ENCODE assay signal across 9 cellular contexts in genomic region chr5:66864240-66864884, GRCh38.
DNase-seq lines count a peak whose midpoint lies in the region; ATAC-seq, FAIRE-seq and TF ChIP-seq lines count a peak whose summit lies in the region.
"Had no signal": no experiment of that assay in that cellular context is flagged by ENCODE, and none has a peak within 500 bp of the region (broad histone marks: within the 10 kb centered on the region; RNA-seq: fewer than 3 reads in every experiment).

No MANE protein-coding gene starts in this region.

- H3K36me3 ChIP-seq in kidney (ENCODE audit: control insufficient read depth in 1 of 2, insufficient read depth in 2 of 2, low read length in 2 of 2) = no peaks in the 10 kb centered on the region
- H3K36me3 ChIP-seq in neuronal stem cell (replicated peaks in 1 of 2; ENCODE audit: control insufficient read depth in 2 of 2, insufficient read depth in 2 of 2, low read length in 2 of 2) = no peaks in the 10 kb centered on the region

- H3K4me3 ChIP-seq in kidney (ENCODE audit: low read length in 2 of 2) = no peak overlapping the region
- H3K4me3 ChIP-seq in neuronal stem cell (ENCODE audit: low read length in 2 of 2) = no peak overlapping the region

- peaks cover 19% of the 10 kb centered on the region for H3K27me3 Mint-ChIP-seq in activated CD8-positive, alpha-beta T cell treated with anti-CD3 and anti-CD28 coated beads, Interleukin-2, amount 10 ng/mL, durations not matched to agents 7 days and 5 days (ENCODE audit: low read depth)

- H3K27me3 ChIP-seq in neuronal stem cell (ENCODE audit: control insufficient read depth in 3 of 3, insufficient read depth in 3 of 3, low read depth in 1 of 3, low read length in 3 of 3) = no peaks in the 10 kb centered on the region

- H3K27ac Mint-ChIP-seq in activated CD8-positive, alpha-beta T cell treated with anti-CD3 and anti-CD28 coated beads, Interleukin-2, amount 10 ng/mL, durations not matched to agents 7 days and 5 days = no peak overlapping the region

- no peak overlapping the region for H2BK12ac ChIP-seq in neuronal stem cell (ENCODE audit: low read length)

- no peak overlapping the region for H2AFZ ChIP-seq in neuronal stem cell (ENCODE audit: low read length)

- WGBS in neuronal stem cell (ENCODE audit: extremely low coverage in 2 of 2, insufficient read length in 2 of 2, insufficient replicate concordance in 1 of 2), 2 donors = no CpG with 5 or more reads among the region's 10 CpGs

- H2BK120ac ChIP-seq in neuronal stem cell (ENCODE audit: low read depth, low read length) = no peak overlapping the region

- no peak overlapping the region for H3K4me2 ChIP-seq in neuronal stem cell (ENCODE audit: insufficient read depth, low read length, poor library complexity, severe bottlenecking)

- H4K91ac ChIP-seq in neuronal stem cell (ENCODE audit: low read depth, low read length, poor library complexity) = no peak overlapping the region

- TF ChIP-seq CTCF in kidney (IDR thresholded peaks at IDR 0.05; ENCODE audit: borderline replicate concordance, extremely low read depth, insufficient read depth) = peak; percentile 35

- H4K8ac ChIP-seq in neuronal stem cell (ENCODE audit: low read depth, low read length) = no peak overlapping the region

- H3K9ac ChIP-seq in kidney (ENCODE audit: low read length in 2 of 2) (no peak overlapping the region), neuronal stem cell (ENCODE audit: low read depth, low read length, poor library complexity) (no peak overlapping the region)

- H3K36me3 Mint-ChIP-seq in activated CD8-positive, alpha-beta T cell treated with anti-CD3 and anti-CD28 coated beads, Interleukin-2, amount 10 ng/mL, durations not matched to agents 7 days and 5 days (ENCODE audit: low read depth) = no peaks in the 10 kb centered on the region
- H3K36me3 Mint-ChIP-seq: T-cell had no signal

- no peaks in the 10 kb centered on the region for H3K9me3 Mint-ChIP-seq in activated CD8-positive, alpha-beta T cell treated with anti-CD3 and anti-CD28 coated beads, Interleukin-2, amount 10 ng/mL, durations not matched to agents 7 days and 5 days (ENCODE audit: insufficient read depth)
- H3K9me3 Mint-ChIP-seq: T-cell had no signal

- no peak for FAIRE-seq in kidney (lab: Jason Lieb, UNC)

- H3K23ac ChIP-seq in neuronal stem cell (ENCODE audit: low read depth, low read length, poor library complexity) = no peak overlapping the region

- no peak overlapping the region for H3K4me3 Mint-ChIP-seq in activated CD8-positive, alpha-beta T cell treated with anti-CD3 and anti-CD28 coated beads, Interleukin-2, amount 10 ng/mL, durations not matched to agents 7 days and 5 days
- H3K4me3 Mint-ChIP-seq: T-cell had no signal

- POLR2A ChIA-PET in activated CD8-positive, alpha-beta T cell treated with anti-CD3 and anti-CD28 coated beads, Interleukin-2, amount 10 ng/mL, durations not matched to agents 7 days and 5 days (lab: Charles Lee) = no interaction called here

- intact Hi-C loops in kidney (cut with DNase I) = no loop called here

- no peaks in the 10 kb centered on the region for H3K79me1 ChIP-seq in neuronal stem cell (ENCODE audit: low read depth, low read length)

- no peaks in the 10 kb centered on the region for H3K9me3 ChIP-seq in kidney (ENCODE audit: control insufficient read depth in 1 of 2, low read length in 2 of 2)
- H3K9me3 ChIP-seq in neuronal stem cell (replicated peaks in 1 of 2; ENCODE audit: control insufficient read depth in 2 of 2, insufficient read depth in 1 of 2, low read depth in 1 of 2, low read length in 2 of 2) = no peaks in the 10 kb centered on the region

- H3K4me1 Mint-ChIP-seq in activated CD8-positive, alpha-beta T cell treated with anti-CD3 and anti-CD28 coated beads, Interleukin-2, amount 10 ng/mL, durations not matched to agents 7 days and 5 days (ENCODE audit: low read depth) = no peaks in the 10 kb centered on the region
- H3K4me1 Mint-ChIP-seq: T-cell had no signal

- H3K27ac ChIP-seq in kidney (ENCODE audit: low read depth in 2 of 2, low read length in 2 of 2) (no peak overlapping the region), neuronal stem cell (replicated peaks; ENCODE audit: low read length) (no peak overlapping the region)

- DNase-seq in EH (ENCODE audit: low read depth) (peak; percentile 13), HT-29 (ENCODE audit: low spot score) (peak; percentile 38), kidney (no peak), neuronal stem cell (ENCODE audit: low spot score) (no peak), D341Med (ENCODE audit: low spot score) (no peak)
- DNase-seq in activated CD8-positive, alpha-beta T cell treated with anti-CD3 and anti-CD28 coated beads, Interleukin-2, amount 10 ng/mL, durations not matched to agents 7 days and 5 days = peak; percentile 50
- DNase-seq in effector CD8-positive, alpha-beta T cell (lab: John Stamatoyannopoulos, UW) = no peak

- CTCF ChIA-PET in activated CD8-positive, alpha-beta T cell treated with anti-CD3 and anti-CD28 coated beads, Interleukin-2, amount 10 ng/mL, durations not matched to agents 7 days and 5 days (lab: Charles Lee) = interaction anchor here (1.0 to 8.5 kb wide), 12 partner anchors 8 to 181 kb away, joined by 3 to 71 read pairs (median 4); no protein-coding TSS in a partner anchor

- no peak overlapping the region for H2BK5ac ChIP-seq in neuronal stem cell (ENCODE audit: low read length)

- H2BK15ac ChIP-seq in neuronal stem cell (ENCODE audit: low read length) = no peak overlapping the region

- H3K4me1 ChIP-seq in kidney (ENCODE audit: control insufficient read depth in 1 of 2, insufficient read depth in 1 of 2, low read depth in 1 of 2, low read length in 2 of 2) = peaks cover 2 to 5% of the 10 kb centered on the region in 2 donors
- peaks cover 6 to 10% of the 10 kb centered on the region in 2 donors for H3K4me1 ChIP-seq in neuronal stem cell (ENCODE audit: control insufficient read depth in 2 of 2, insufficient read depth in 1 of 2, low read depth in 1 of 2, low read length in 2 of 2)

- peak; percentile 70 for ATAC-seq in activated CD8-positive, alpha-beta T cell treated with anti-CD3 and anti-CD28 coated beads, Interleukin-2, amount 10 ng/mL, durations not matched to agents 7 days and 5 days
- no peak for ATAC-seq in HG02870 (IDR thresholded peaks at IDR 0.05; ENCODE audit: unreplicated experiment)

- H2AK5ac ChIP-seq in neuronal stem cell (ENCODE audit: low read depth, low read length) = no peak overlapping the region

- H3K18ac ChIP-seq in neuronal stem cell (ENCODE audit: low read length) = no peak overlapping the region

- no peak overlapping the region for H3K14ac ChIP-seq in neuronal stem cell (ENCODE audit: low read length)

- H3K4ac ChIP-seq in neuronal stem cell (ENCODE audit: low read length) = no peak overlapping the region

Comparison
In these comparisons a context has a peak if more than half of its experiments do, and no peak if none do; other contexts are left out.
1. DNase-seq: peak in EH (single experiment), HT-29 (single experiment) and activated CD8-positive, alpha-beta T cell treated with anti-CD3 and anti-CD28 coated beads, Interleukin-2, amount 10 ng/mL, durations not matched to agents 7 days and 5 days (single experiment); none in kidney (single experiment), neuronal stem cell (single experiment), effector CD8-positive, alpha-beta T cell (single experiment) and D341Med (single experiment).